25 cellular contexts compared by ENCODE assay signal in the genomic region with DNA sequence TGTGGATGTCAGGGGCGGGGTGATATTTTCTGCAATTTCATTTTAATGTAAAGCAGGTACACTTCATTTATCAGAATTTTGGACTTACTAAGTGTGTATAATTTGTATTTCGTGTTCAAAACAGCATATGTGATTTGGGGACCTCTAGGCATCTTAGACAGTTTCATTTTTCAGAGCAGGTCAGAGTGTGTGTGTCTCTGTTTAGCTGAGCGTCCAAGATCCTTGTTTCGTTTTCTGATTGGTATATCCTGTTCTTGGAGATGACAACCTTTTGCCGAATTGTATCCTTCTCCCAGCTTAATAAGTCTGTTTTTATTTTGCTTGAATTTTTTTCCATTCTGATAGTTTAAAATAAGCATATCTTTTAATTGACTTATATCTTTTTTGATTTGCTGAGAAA.
"Had no signal": no experiment of that assay in that cellular context is flagged by ENCODE, and none has a peak within 500 bp of the region (broad histone marks: within the 10 kb centered on the region; RNA-seq: fewer than 3 reads in every experiment).

No MANE protein-coding gene starts in this region.

- H3K9ac ChIP-seq: neural progenitor cell, parathyroid adenoma had no signal

- H3K9me3 ChIP-seq: esophagus muscularis mucosa, gastroesophageal sphincter, heart right ventricle, spleen, testis, tibial artery had no signal

- H2AFZ ChIP-seq: neural progenitor cell, parathyroid adenoma had no signal

- ATAC-seq: foreskin keratinocyte; gastroesophageal sphincter; left colon; stimulated activated memory B cell treated with anti-CD40 and anti-IgM and Interleukin-4, amounts not matched to agents 10 μg/mL and 1 μg/mL and 100 μg/mL, for 72 hours; stimulated activated naive CD8-positive, alpha-beta T cell treated with anti-CD3 and anti-CD28 coated beads, Interleukin-15, Interleukin-2, amounts not matched to agents 100 U/mL and 50 U/mL, for 24 hours had no signal

- H3K36me3 ChIP-seq: esophagus muscularis mucosa, gastroesophageal sphincter, heart right ventricle, neural progenitor cell, spleen, tibial artery had no signal

- H3K4me2 ChIP-seq: neural progenitor cell had no signal

- H3K27ac ChIP-seq: dorsolateral prefrontal cortex, epithelial cell of prostate, esophagus muscularis mucosa, foreskin keratinocyte, gastroesophageal sphincter, neural progenitor cell, parathyroid adenoma, skin epidermis, spleen, testis, tibial artery had no signal

- H3K79me2 ChIP-seq: parathyroid adenoma had no signal

- H3K4me3 ChIP-seq: dorsolateral prefrontal cortex, esophagus muscularis mucosa, gastroesophageal sphincter, lung, neural progenitor cell, skin epidermis, spleen, testis, tibial artery had no signal

- FAIRE-seq: colon, islet of Langerhans, urothelium cell line had no signal

- H3K27me3 ChIP-seq: dorsolateral prefrontal cortex, esophagus muscularis mucosa, foreskin keratinocyte, gastroesophageal sphincter, heart right ventricle, neural progenitor cell, spleen, testis, tibial artery had no signal

- DNase-seq: dorsolateral prefrontal cortex; effector CD4-positive, alpha-beta T cell; endodermal cell; foreskin keratinocyte; heart right ventricle; hippocampal formation; kidney glomerular epithelial cell; left colon; spleen; stimulated activated CD4-positive, alpha-beta T cell treated with anti-CD3 and anti-CD28 coated beads, Interleukin-4, amount 100 ng/mL, for 4 hours; stimulated activated naive CD8-positive, alpha-beta T cell treated with anti-CD3 and anti-CD28 coated beads, Interleukin-15, Interleukin-2, amounts not matched to agents 100 U/mL and 50 U/mL, for 24 hours; substantia nigra; testis; tibial artery had no signal

- H3K4me1 ChIP-seq: esophagus muscularis mucosa, foreskin keratinocyte, gastroesophageal sphincter, heart right ventricle, neural progenitor cell, parathyroid adenoma, spleen, testis, tibial artery had no signal
